In genomic region chr11:119697882-119698281, GRCh38 we compare ENCODE assay signal across 15 cellular contexts.
"Had no signal": no experiment of that assay in that cellular context is flagged by ENCODE, and none has a peak within 500 bp of the region (broad histone marks: within the 10 kb centered on the region; RNA-seq: fewer than 3 reads in every experiment).

No MANE protein-coding gene starts in this region.

- H3K4me2 ChIP-seq: hepatocyte had no signal

- FAIRE-seq: kidney had no signal

- H2AFZ ChIP-seq: hepatocyte had no signal

- H3K9me3 ChIP-seq: tibial nerve had no signal

- DNase-seq: activated B cell treated with CpG ODN at 0.5 μM for 24 hours; activated CD4-positive, alpha-beta T cell treated with anti-CD3 and anti-CD28 coated beads, Interleukin-2, amount 10 ng/mL, durations not matched to agents 7 days and 5 days; anterior cingulate cortex; brain microvascular endothelial cell; dermis blood vessel endothelial cell; effector memory CD8-positive, alpha-beta T cell; kidney; left ventricle myocardium superior; mesendoderm; natural killer cell; stimulated activated CD4-positive, alpha-beta T cell treated with anti-CD3 and anti-CD28 coated beads, Interleukin-4, amount 100 ng/mL, for 1 hour; stimulated activated naive CD4-positive, alpha-beta T cell; T-helper 17 cell had no signal

- ATAC-seq: effector memory CD8-positive, alpha-beta T cell; left ventricle myocardium superior; natural killer cell; T-helper 17 cell had no signal

- H3K27me3 ChIP-seq: brain microvascular endothelial cell, hepatocyte, tibial nerve had no signal

- H3K27ac ChIP-seq: brain microvascular endothelial cell, hepatocyte, tibial nerve had no signal

- H3K4me3 ChIP-seq: hepatocyte, tibial nerve had no signal

- H3K36me3 ChIP-seq: brain microvascular endothelial cell, tibial nerve had no signal
